ENCODE assay signal across 34 cellular contexts in genomic region chr10:2893991-2894390, GRCh38.
"Had no signal": no experiment of that assay in that cellular context is flagged by ENCODE, and none has a peak within 500 bp of the region (broad histone marks: within the 10 kb centered on the region; RNA-seq: fewer than 3 reads in every experiment).

No MANE protein-coding gene starts in this region.

- H3K36me3 ChIP-seq: adrenal gland, brain microvascular endothelial cell, breast epithelium had no signal

- H3K4me3 ChIP-seq: adrenal gland, body of pancreas, breast epithelium had no signal

- DNase-seq: activated B cell treated with CpG ODN at 0.5 μM for 24 hours; activated CD4-positive, alpha-beta memory T cell treated with anti-CD3 and anti-CD28 coated beads, Interleukin-2, amount 10 ng/mL, durations not matched to agents 7 days and 5 days; activated CD4-positive, alpha-beta T cell treated with anti-CD3 and anti-CD28 coated beads for 1 hour; activated CD4-positive, alpha-beta T cell treated with anti-CD3 and anti-CD28 coated beads for 48 hours; activated CD4-positive, alpha-beta T cell treated with anti-CD3 and anti-CD28 coated beads, Interleukin-2, amount 10 ng/mL, durations not matched to agents 7 days and 5 days; activated CD4-positive, alpha-beta T cell treated with anti-CD3 and anti-CD28 coated beads, Interleukin-2, amount 50 U/mL, for 48 hours; activated CD8-positive, alpha-beta memory T cell treated with anti-CD3 and anti-CD28 coated beads for 24 hours; activated CD8-positive, alpha-beta memory T cell treated with anti-CD3 and anti-CD28 coated beads, Interleukin-2, amount 10 ng/mL, durations not matched to agents 7 days and 5 days; activated CD8-positive, alpha-beta memory T cell treated with anti-CD3 and anti-CD28 coated beads, Interleukin-2, amount 50 U/mL, for 48 hours; activated CD8-positive, alpha-beta T cell treated with anti-CD3 and anti-CD28 coated beads, Interleukin-2, amount 10 ng/mL, durations not matched to agents 7 days and 5 days; activated effector memory CD4-positive, alpha-beta T cell treated with anti-CD3 and anti-CD28 coated beads, Interleukin-2, amount 50 U/mL, for 16 hours; activated gamma-delta T cell treated with Interleukin-2 at 50 U/mL for 16 hours; activated naive CD4-positive, alpha-beta T cell; activated naive CD4-positive, alpha-beta T cell treated with anti-CD3 and anti-CD28 coated beads for 36 hours; activated naive CD4-positive, alpha-beta T cell treated with anti-CD3 and anti-CD28 coated beads, Interleukin-2, amount 50 U/mL, for 16 hours; activated naive CD8-positive, alpha-beta T cell treated with anti-CD3 and anti-CD28 coated beads for 36 hours; activated T-cell treated with anti-CD3 and anti-CD28 coated beads, Interleukin-2, amount 50 U/mL, for 24 hours; activated T-cell treated with anti-CD3 and anti-CD28 coated beads, Interleukin-2, amount 50 U/mL, for 72 hours; adrenal gland; amniotic stem cell; aorta; body of pancreas; brain microvascular endothelial cell; central memory CD4-positive, alpha-beta T cell; T-cell; T-helper 2 cell; T-helper 9 cell had no signal

- ATAC-seq: activated CD4-positive, alpha-beta T cell treated with anti-CD3 and anti-CD28 coated beads for 36 hours; activated CD8-positive, alpha-beta memory T cell treated with anti-CD3 and anti-CD28 coated beads, Interleukin-2, amount 10 ng/mL, durations not matched to agents 7 days and 5 days; activated CD8-positive, alpha-beta T cell treated with anti-CD3 and anti-CD28 coated beads, Interleukin-2, amount 10 ng/mL, durations not matched to agents 7 days and 5 days; activated naive CD4-positive, alpha-beta T cell treated with anti-CD3 and anti-CD28 coated beads, Interleukin-2, amount 50 U/mL, for 72 hours; activated T-cell treated with anti-CD3 and anti-CD28 coated beads, Interleukin-2, amount 50 U/mL, for 72 hours; activated T-helper 17 cell treated with anti-CD3 and anti-CD28 coated beads, Interleukin-2, amount 50 U/mL, for 72 hours; body of pancreas; T-cell had no signal

- H3K9me3 Mint-ChIP-seq: activated B cell treated with CpG ODN at 0.5 μM for 24 hours; activated CD4-positive, alpha-beta memory T cell treated with anti-CD3 and anti-CD28 coated beads, Interleukin-2, amount 10 ng/mL, durations not matched to agents 7 days and 5 days; activated CD4-positive, alpha-beta T cell treated with anti-CD3 and anti-CD28 coated beads, Interleukin-2, amount 10 ng/mL, durations not matched to agents 7 days and 5 days; activated naive CD4-positive, alpha-beta T cell treated with anti-CD3 and anti-CD28 coated beads for 36 hours; activated naive CD4-positive, alpha-beta T cell treated with anti-CD3 and anti-CD28 coated beads, Interleukin-2, amount 50 U/mL, for 72 hours; activated naive CD8-positive, alpha-beta T cell treated with anti-CD3 and anti-CD28 coated beads for 36 hours; activated T-cell treated with anti-CD3 and anti-CD28 coated beads, Interleukin-2, amount 50 U/mL, for 24 hours; activated T-cell treated with anti-CD3 and anti-CD28 coated beads, Interleukin-2, amount 50 U/mL, for 72 hours; activated T-helper 1 cell treated with anti-CD3 and anti-CD28 coated beads, Interleukin-12 subunit alpha, Interleukin-12 subunit beta, Interleukin-2, Interleukin-4 antibody, amounts not matched to agents 30 ng/mL and 10 ng/mL and 1 ng/mL, durations not matched to agents 14 hours and 24 hours and 36 hours; activated T-helper 17 cell treated with anti-CD3 and anti-CD28 coated beads, Interleukin-2, amount 50 U/mL, for 72 hours; T-cell; T-helper 2 cell treated with Interferon-gamma antibody and Interleukin-4, amounts not matched to agents 5 μg/mL and 100 μg/mL, for 36 hours had no signal

- H3K27ac ChIP-seq: adrenal gland, body of pancreas, brain microvascular endothelial cell, breast epithelium, VCaP had no signal

- H3K27me3 ChIP-seq: adrenal gland, body of pancreas, brain microvascular endothelial cell, breast epithelium had no signal

- H3K36me3 Mint-ChIP-seq: activated CD8-positive, alpha-beta memory T cell treated with anti-CD3 and anti-CD28 coated beads, Interleukin-2, amount 10 ng/mL, durations not matched to agents 7 days and 5 days; activated naive CD4-positive, alpha-beta T cell treated with anti-CD3 and anti-CD28 coated beads, Interleukin-2, amount 50 U/mL, for 72 hours; activated naive CD8-positive, alpha-beta T cell treated with anti-CD3 and anti-CD28 coated beads for 36 hours; T-cell had no signal

- H3K4me1 ChIP-seq: adrenal gland, body of pancreas, breast epithelium had no signal

- H3K27ac Mint-ChIP-seq: activated B cell treated with CpG ODN at 0.5 μM for 24 hours; activated CD4-positive, alpha-beta memory T cell treated with anti-CD3 and anti-CD28 coated beads, Interleukin-2, amount 10 ng/mL, durations not matched to agents 7 days and 5 days; activated CD4-positive, alpha-beta T cell treated with anti-CD3 and anti-CD28 coated beads for 36 hours; activated CD4-positive, alpha-beta T cell treated with anti-CD3 and anti-CD28 coated beads, Interleukin-2, amount 10 ng/mL, durations not matched to agents 7 days and 5 days; activated CD8-positive, alpha-beta memory T cell treated with anti-CD3 and anti-CD28 coated beads, Interleukin-2, amount 10 ng/mL, durations not matched to agents 7 days and 5 days; activated CD8-positive, alpha-beta T cell treated with anti-CD3 and anti-CD28 coated beads, Interleukin-2, amount 10 ng/mL, durations not matched to agents 7 days and 5 days; activated naive CD4-positive, alpha-beta T cell treated with anti-CD3 and anti-CD28 coated beads for 36 hours; activated naive CD4-positive, alpha-beta T cell treated with anti-CD3 and anti-CD28 coated beads, Interleukin-2, amount 50 U/mL, for 72 hours; activated naive CD8-positive, alpha-beta T cell treated with anti-CD3 and anti-CD28 coated beads for 36 hours; activated T-cell treated with anti-CD3 and anti-CD28 coated beads, Interleukin-2, amount 50 U/mL, for 24 hours; activated T-helper 1 cell treated with anti-CD3 and anti-CD28 coated beads, Interleukin-12 subunit alpha, Interleukin-12 subunit beta, Interleukin-2, Interleukin-4 antibody, amounts not matched to agents 30 ng/mL and 10 ng/mL and 1 ng/mL, durations not matched to agents 14 hours and 24 hours and 36 hours; activated T-helper 17 cell treated with anti-CD3 and anti-CD28 coated beads, Interleukin-2, amount 50 U/mL, for 72 hours; T-cell; T-helper 2 cell treated with Interferon-gamma antibody and Interleukin-4, amounts not matched to agents 5 μg/mL and 100 μg/mL, for 36 hours had no signal

- H3K4me3 Mint-ChIP-seq: activated B cell treated with CpG ODN at 0.5 μM for 24 hours; activated CD4-positive, alpha-beta memory T cell treated with anti-CD3 and anti-CD28 coated beads, Interleukin-2, amount 10 ng/mL, durations not matched to agents 7 days and 5 days; activated CD4-positive, alpha-beta T cell treated with anti-CD3 and anti-CD28 coated beads for 36 hours; activated CD4-positive, alpha-beta T cell treated with anti-CD3 and anti-CD28 coated beads, Interleukin-2, amount 10 ng/mL, durations not matched to agents 7 days and 5 days; activated CD8-positive, alpha-beta memory T cell treated with anti-CD3 and anti-CD28 coated beads, Interleukin-2, amount 10 ng/mL, durations not matched to agents 7 days and 5 days; activated CD8-positive, alpha-beta T cell treated with anti-CD3 and anti-CD28 coated beads, Interleukin-2, amount 10 ng/mL, durations not matched to agents 7 days and 5 days; activated naive CD4-positive, alpha-beta T cell treated with anti-CD3 and anti-CD28 coated beads for 36 hours; activated naive CD8-positive, alpha-beta T cell treated with anti-CD3 and anti-CD28 coated beads for 36 hours; activated T-cell treated with anti-CD3 and anti-CD28 coated beads, Interleukin-2, amount 50 U/mL, for 24 hours; activated T-cell treated with anti-CD3 and anti-CD28 coated beads, Interleukin-2, amount 50 U/mL, for 72 hours; activated T-helper 1 cell treated with anti-CD3 and anti-CD28 coated beads, Interleukin-12 subunit alpha, Interleukin-12 subunit beta, Interleukin-2, Interleukin-4 antibody, amounts not matched to agents 30 ng/mL and 10 ng/mL and 1 ng/mL, durations not matched to agents 14 hours and 24 hours and 36 hours; activated T-helper 17 cell treated with anti-CD3 and anti-CD28 coated beads, Interleukin-2, amount 50 U/mL, for 72 hours; T-cell; T-helper 2 cell treated with Interferon-gamma antibody and Interleukin-4, amounts not matched to agents 5 μg/mL and 100 μg/mL, for 36 hours had no signal

- H3K4me1 Mint-ChIP-seq: activated B cell treated with CpG ODN at 0.5 μM for 24 hours; activated CD8-positive, alpha-beta memory T cell treated with anti-CD3 and anti-CD28 coated beads, Interleukin-2, amount 10 ng/mL, durations not matched to agents 7 days and 5 days; activated T-helper 17 cell treated with anti-CD3 and anti-CD28 coated beads, Interleukin-2, amount 50 U/mL, for 72 hours; T-cell had no signal

- H3K27me3 Mint-ChIP-seq: activated B cell treated with CpG ODN at 0.5 μM for 24 hours; activated CD4-positive, alpha-beta T cell treated with anti-CD3 and anti-CD28 coated beads, Interleukin-2, amount 10 ng/mL, durations not matched to agents 7 days and 5 days had no signal
